ENCODE assay signal across 8 cellular contexts in genomic region chr7:112422842-112423496, GRCh38. TPM values are rescaled to one million over a fixed set of nuclear protein-coding genes. Genes with fewer than 3 reads are reported as not detected.
DNase-seq lines count a peak whose midpoint lies in the region; ATAC-seq and TF ChIP-seq lines count a peak whose summit lies in the region.

No MANE protein-coding gene starts in this region.

- H3K4me3 Mint-ChIP-seq in activated T-helper 2 cell treated with anti-CD3 and anti-CD28 coated beads, Interferon-gamma antibody, Interleukin-2, Interleukin-4, amounts not matched to agents 10 μg/mL and 5 μg/mL and 100 μg/mL, durations not matched to agents 14 hours and 24 hours and 36 hours (ENCODE audit: low read depth) = no peak overlapping the region

- H3K27ac Mint-ChIP-seq in activated T-helper 2 cell treated with anti-CD3 and anti-CD28 coated beads, Interferon-gamma antibody, Interleukin-2, Interleukin-4, amounts not matched to agents 10 μg/mL and 5 μg/mL and 100 μg/mL, durations not matched to agents 14 hours and 24 hours and 36 hours = no peak overlapping the region

- no peaks in the 10 kb centered on the region for H3K36me3 Mint-ChIP-seq in activated T-helper 2 cell treated with anti-CD3 and anti-CD28 coated beads, Interferon-gamma antibody, Interleukin-2, Interleukin-4, amounts not matched to agents 10 μg/mL and 5 μg/mL and 100 μg/mL, durations not matched to agents 14 hours and 24 hours and 36 hours (ENCODE audit: low read depth)

- peak overlapping the region; percentile 35 for H3K27ac ChIP-seq in SJCRH30
- H3K27ac ChIP-seq in lower lobe of right lung = no peak overlapping the region
- peak overlapping the region; percentile 56 to 71 for H3K27ac ChIP-seq in testis

- DNase-seq in activated T-cell treated with anti-CD3 and anti-CD28 coated beads, Interleukin-2, amount 50 U/mL, for 48 hours = peak; percentile 30 to 33
- DNase-seq in activated T-cell treated with anti-CD3 and anti-CD28 coated beads for 4 hours (no peak), SJCRH30 (peak; percentile 79 to 90), dermis microvascular lymphatic vessel endothelial cell (ENCODE audit: low read depth in 2 of 2) (peak; percentile 30 to 92), lower lobe of right lung (peak; percentile 73), testis (peak; percentile 88)
- no peak for DNase-seq in activated T-helper 2 cell treated with anti-CD3 and anti-CD28 coated beads, Interferon-gamma antibody, Interleukin-2, Interleukin-4, amounts not matched to agents 10 μg/mL and 5 μg/mL and 100 μg/mL, durations not matched to agents 14 hours and 24 hours and 36 hours (ENCODE audit: low spot score)

- H3K27me3 ChIP-seq in SJCRH30 (no peaks in the 10 kb centered on the region), lower lobe of right lung (ENCODE audit: low read depth) (no peaks in the 10 kb centered on the region), testis (no peaks in the 10 kb centered on the region)

- no peaks in the 10 kb centered on the region for H3K9me3 Mint-ChIP-seq in activated T-helper 2 cell treated with anti-CD3 and anti-CD28 coated beads, Interferon-gamma antibody, Interleukin-2, Interleukin-4, amounts not matched to agents 10 μg/mL and 5 μg/mL and 100 μg/mL, durations not matched to agents 14 hours and 24 hours and 36 hours

- intact Hi-C loops in lower lobe of right lung (cut with DNase I) = no loop called here
- intact Hi-C loops in testis (cut with DNase I; ENCODE audit: low total_unique reads) = no loop called here
- intact Hi-C loops in activated T-helper 2 cell treated with anti-CD3 and anti-CD28 coated beads, Interferon-gamma antibody, Interleukin-2, Interleukin-4, amounts not matched to agents 10 μg/mL and 5 μg/mL and 100 μg/mL, durations not matched to agents 14 hours and 24 hours and 36 hours (cut with micrococcal nuclease) = no loop called here

- H3K4me3 ChIP-seq in SJCRH30 (no peak overlapping the region), lower lobe of right lung (no peak overlapping the region), testis (peak overlapping the region in 1 of 2 donors; percentile 9)

- ATAC-seq in HG03558 (IDR thresholded peaks at IDR 0.05; ENCODE audit: extremely low read depth, unreplicated experiment) (peak; percentile 42), lower lobe of right lung (peak; percentile 81 to 83)

- no peaks in the 10 kb centered on the region for H3K36me3 ChIP-seq in SJCRH30
- no peaks in the 10 kb centered on the region for H3K36me3 ChIP-seq in lower lobe of right lung
- no peaks in the 10 kb centered on the region for H3K36me3 ChIP-seq in testis (ENCODE audit: low read depth, missing control alignments)

- TF ChIP-seq CTCF in lower lobe of right lung (IDR thresholded peaks at IDR 0.05) = no peak
- TF ChIP-seq CTCF in testis (IDR thresholded peaks at IDR 0.05) = no peak

- no peaks in the 10 kb centered on the region for H3K27me3 Mint-ChIP-seq in activated T-helper 2 cell treated with anti-CD3 and anti-CD28 coated beads, Interferon-gamma antibody, Interleukin-2, Interleukin-4, amounts not matched to agents 10 μg/mL and 5 μg/mL and 100 μg/mL, durations not matched to agents 14 hours and 24 hours and 36 hours (ENCODE audit: low read depth)

- H3K4me1 ChIP-seq in SJCRH30 (peaks cover 10% of the 10 kb centered on the region), lower lobe of right lung (peaks cover 11% of the 10 kb centered on the region), testis (peaks cover 14% of the 10 kb centered on the region)

- 31 to 56% methylated on average over 6 of the region's 6 CpGs for WGBS in testis, 2 donors

- H3K4me1 Mint-ChIP-seq in activated T-helper 2 cell treated with anti-CD3 and anti-CD28 coated beads, Interferon-gamma antibody, Interleukin-2, Interleukin-4, amounts not matched to agents 10 μg/mL and 5 μg/mL and 100 μg/mL, durations not matched to agents 14 hours and 24 hours and 36 hours (ENCODE audit: low read depth) = peaks cover 19% of the 10 kb centered on the region

- H3K9me3 ChIP-seq in SJCRH30 (replicated peaks) (no peaks in the 10 kb centered on the region), lower lobe of right lung (no peaks in the 10 kb centered on the region), testis (no peaks in the 10 kb centered on the region)

- no peak for TF ChIP-seq POLR2A in testis (IDR thresholded peaks at IDR 0.05)

RNA-seq across cellular contexts. Expression of gene IFRD1, which starts 27.3 kb away (rescaled TPM):
- total RNA-seq in SJCRH30 (2014; rRNA removed; shearing (Covaris generic)) = 45.0 and 55.9 TPM in 2 replicates
- total RNA-seq in dermis microvascular lymphatic vessel endothelial cell (25.5 and 30.3 TPM in 2 replicates), lower lobe of right lung (46.9 TPM), testis (10 to 100 TPM; 84.7 to 99.8 TPM)
- 50.9 TPM for polyA plus RNA-seq in testis (ENCODE audit: insufficient read depth, low read depth, low replicate concordance)
- 49.5 and 51.7 TPM in 2 replicates for total RNA-seq in activated T-helper 2 cell treated with anti-CD3 and anti-CD28 coated beads, Interferon-gamma antibody, Interleukin-2, Interleukin-4, amounts not matched to agents 10 μg/mL and 5 μg/mL and 100 μg/mL, durations not matched to agents 14 hours and 24 hours and 36 hours

RNA-seq across cellular contexts. Expression of gene LSMEM1, which starts 57.8 kb away (rescaled TPM):
- total RNA-seq in SJCRH30 (2014; rRNA removed; shearing (Covaris generic)) = 0.30 and 0.51 TPM in 2 replicates
- total RNA-seq in dermis microvascular lymphatic vessel endothelial cell (0.25 and 0.26 TPM in 2 replicates), lower lobe of right lung (3.0 TPM), testis (1 to 10 TPM; 1.5 to 3.0 TPM)
- 7.5 TPM for polyA plus RNA-seq in testis (ENCODE audit: insufficient read depth, low read depth, low replicate concordance)
- total RNA-seq in activated T-helper 2 cell treated with anti-CD3 and anti-CD28 coated beads, Interferon-gamma antibody, Interleukin-2, Interleukin-4, amounts not matched to agents 10 μg/mL and 5 μg/mL and 100 μg/mL, durations not matched to agents 14 hours and 24 hours and 36 hours = 1.3 and 2.4 TPM in 2 replicates

Comparison
In these comparisons a context has a peak if more than half of its experiments do, and no peak if none do; other contexts are left out.
1. DNase-seq: peak in activated T-cell treated with anti-CD3 and anti-CD28 coated beads, Interleukin-2, amount 50 U/mL, for 48 hours (2 of 2), SJCRH30 (2 of 2), dermis microvascular lymphatic vessel endothelial cell (2 of 2), lower lobe of right lung (single experiment) and testis (single experiment); none in activated T-cell treated with anti-CD3 and anti-CD28 coated beads for 4 hours (single experiment) and activated T-helper 2 cell treated with anti-CD3 and anti-CD28 coated beads, Interferon-gamma antibody, Interleukin-2, Interleukin-4, amounts not matched to agents 10 μg/mL and 5 μg/mL and 100 μg/mL, durations not matched to agents 14 hours and 24 hours and 36 hours (single experiment).